Comparison of ENCODE assay signal across 1 cellular context in the genomic region with DNA sequence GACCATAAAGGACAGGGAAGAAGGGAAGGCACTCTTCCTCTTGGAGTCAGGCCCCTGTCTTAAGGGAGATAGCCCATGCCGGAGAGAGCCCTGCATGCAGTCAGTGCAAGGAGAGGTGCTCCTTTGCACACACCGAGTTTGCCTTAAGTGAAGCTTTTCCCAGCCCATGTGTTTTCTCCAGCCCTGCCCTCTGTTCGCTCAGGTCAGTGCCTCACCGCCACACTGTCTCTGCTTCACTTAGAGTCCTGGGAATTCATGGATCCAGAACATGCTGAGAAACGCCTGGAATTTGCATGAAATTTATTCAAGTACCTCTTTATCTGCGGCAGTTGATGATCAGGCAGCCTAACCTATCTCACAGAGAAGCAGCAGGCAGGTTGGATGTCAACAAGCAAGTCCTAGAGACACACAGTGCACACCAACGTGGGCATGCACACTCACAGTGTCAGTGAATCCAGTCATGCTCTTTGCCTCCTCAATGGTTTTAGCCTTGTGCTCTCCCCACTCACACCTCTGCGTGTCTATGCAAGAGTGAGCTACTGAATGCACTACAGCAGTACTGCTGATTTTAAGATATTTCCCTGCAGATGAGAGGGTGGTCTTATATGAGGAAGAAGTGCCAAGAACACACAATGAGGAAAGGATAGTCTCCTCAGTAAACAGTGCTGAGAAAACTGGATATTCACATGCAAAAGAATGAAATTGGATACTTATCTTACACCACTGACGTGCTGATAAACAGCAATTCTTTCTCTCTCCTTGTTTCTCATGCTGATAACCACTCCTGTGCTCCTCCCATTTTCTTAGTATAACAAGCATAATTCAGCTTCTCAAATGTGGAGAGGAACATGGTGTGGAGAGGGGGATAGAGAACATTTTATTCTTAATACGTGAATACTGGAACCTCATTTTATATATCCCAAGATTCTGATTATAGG.
TF ChIP-seq lines count a peak whose summit lies in the region.

No MANE protein-coding gene starts in this region.

TF ChIP-seq in WTC11, 78 proteins besides CTCF, POLR2A, EP300 and RAD21 (continued from another document):
- TF ChIP-seq, protein P1, sequence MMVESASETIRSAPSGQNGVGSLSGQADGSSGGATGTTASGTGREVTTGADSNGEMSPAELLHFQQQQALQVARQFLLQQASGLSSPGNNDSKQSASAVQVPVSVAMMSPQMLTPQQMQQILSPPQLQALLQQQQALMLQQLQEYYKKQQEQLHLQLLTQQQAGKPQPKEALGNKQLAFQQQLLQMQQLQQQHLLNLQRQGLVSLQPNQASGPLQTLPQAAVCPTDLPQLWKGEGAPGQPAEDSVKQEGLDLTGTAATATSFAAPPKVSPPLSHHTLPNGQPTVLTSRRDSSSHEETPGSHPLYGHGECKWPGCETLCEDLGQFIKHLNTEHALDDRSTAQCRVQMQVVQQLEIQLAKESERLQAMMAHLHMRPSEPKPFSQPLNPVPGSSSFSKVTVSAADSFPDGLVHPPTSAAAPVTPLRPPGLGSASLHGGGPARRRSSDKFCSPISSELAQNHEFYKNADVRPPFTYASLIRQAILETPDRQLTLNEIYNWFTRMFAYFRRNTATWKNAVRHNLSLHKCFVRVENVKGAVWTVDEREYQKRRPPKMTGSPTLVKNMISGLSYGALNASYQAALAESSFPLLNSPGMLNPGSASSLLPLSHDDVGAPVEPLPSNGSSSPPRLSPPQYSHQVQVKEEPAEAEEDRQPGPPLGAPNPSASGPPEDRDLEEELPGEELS (CRISPR knock-in tag; IDR thresholded peaks at IDR 0.05): no peak
- no peak for TF ChIP-seq ATF1 (CRISPR knock-in tag; IDR thresholded peaks at IDR 0.05)
- TF ChIP-seq, protein P2, sequence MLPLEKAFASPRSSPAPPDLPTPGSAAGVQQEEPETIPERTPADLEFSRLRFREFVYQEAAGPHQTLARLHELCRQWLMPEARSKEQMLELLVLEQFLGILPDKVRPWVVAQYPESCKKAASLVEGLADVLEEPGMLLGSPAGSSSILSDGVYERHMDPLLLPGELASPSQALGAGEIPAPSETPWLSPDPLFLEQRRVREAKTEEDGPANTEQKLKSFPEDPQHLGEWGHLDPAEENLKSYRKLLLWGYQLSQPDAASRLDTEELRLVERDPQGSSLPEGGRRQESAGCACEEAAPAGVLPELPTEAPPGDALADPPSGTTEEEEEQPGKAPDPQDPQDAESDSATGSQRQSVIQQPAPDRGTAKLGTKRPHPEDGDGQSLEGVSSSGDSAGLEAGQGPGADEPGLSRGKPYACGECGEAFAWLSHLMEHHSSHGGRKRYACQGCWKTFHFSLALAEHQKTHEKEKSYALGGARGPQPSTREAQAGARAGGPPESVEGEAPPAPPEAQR (CRISPR knock-in tag; IDR thresholded peaks at IDR 0.05): no peak
- TF ChIP-seq JAZF1 (CRISPR knock-in tag; IDR thresholded peaks at IDR 0.05): no peak
- no peak for TF ChIP-seq NR1H2 (CRISPR knock-in tag; IDR thresholded peaks at IDR 0.05)
- TF ChIP-seq FOXK1 (CRISPR knock-in tag; IDR thresholded peaks at IDR 0.05): no peak
- TF ChIP-seq, protein P3, sequence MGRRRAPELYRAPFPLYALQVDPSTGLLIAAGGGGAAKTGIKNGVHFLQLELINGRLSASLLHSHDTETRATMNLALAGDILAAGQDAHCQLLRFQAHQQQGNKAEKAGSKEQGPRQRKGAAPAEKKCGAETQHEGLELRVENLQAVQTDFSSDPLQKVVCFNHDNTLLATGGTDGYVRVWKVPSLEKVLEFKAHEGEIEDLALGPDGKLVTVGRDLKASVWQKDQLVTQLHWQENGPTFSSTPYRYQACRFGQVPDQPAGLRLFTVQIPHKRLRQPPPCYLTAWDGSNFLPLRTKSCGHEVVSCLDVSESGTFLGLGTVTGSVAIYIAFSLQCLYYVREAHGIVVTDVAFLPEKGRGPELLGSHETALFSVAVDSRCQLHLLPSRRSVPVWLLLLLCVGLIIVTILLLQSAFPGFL (CRISPR knock-in tag; IDR thresholded peaks at IDR 0.05; ENCODE audit: borderline replicate concordance): no peak
